8 cellular contexts compared by ENCODE assay signal in the genomic region with DNA sequence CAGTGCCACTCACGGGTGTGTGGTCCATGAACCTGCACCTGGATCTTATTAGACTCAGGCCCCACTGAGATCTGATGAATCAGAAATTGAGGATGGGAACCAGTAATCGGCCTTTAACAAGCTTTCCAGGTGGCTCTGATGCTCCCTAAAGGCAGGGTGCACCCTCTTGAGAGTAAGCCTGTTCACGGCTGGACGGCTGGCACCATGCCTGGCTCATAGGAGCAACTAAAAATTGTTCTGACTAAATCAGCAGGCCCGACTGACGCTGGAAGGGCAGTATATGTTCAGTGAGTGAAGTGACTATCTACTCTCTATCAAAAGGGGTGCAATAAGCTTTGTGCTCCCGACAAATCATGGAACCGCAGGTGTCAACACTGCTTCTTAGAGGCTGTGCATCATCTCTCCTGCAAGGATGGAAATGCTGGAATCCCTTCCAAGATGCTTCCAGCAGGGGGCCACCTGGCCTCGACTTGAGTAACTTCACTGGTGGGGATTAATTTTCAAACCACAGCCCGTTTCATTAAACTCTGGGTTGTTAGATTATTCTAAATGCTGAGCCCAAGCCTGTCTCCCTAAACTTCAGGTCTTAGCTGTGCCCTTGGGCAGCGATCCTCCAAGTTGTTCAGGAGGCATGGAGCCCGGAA. TPM values are rescaled to one million over a fixed set of nuclear protein-coding genes. Genes with fewer than 3 reads are reported as not detected.
DNase-seq lines count a peak whose midpoint lies in the region; ATAC-seq and TF ChIP-seq lines count a peak whose summit lies in the region.

No MANE protein-coding gene starts in this region.

- DNase-seq in AG04450 (ENCODE audit: low read depth, low spot score) (no peak), HEK293T (ENCODE audit: extremely low spot score) (peak; percentile 9), kidney epithelial cell (ENCODE audit: low read depth) (no peak), SHP77 treated with DMSO at 0.1 percent for 48 hours (lab: John Stamatoyannopoulos, UW) (no peak), NCI-H2196 treated with DMSO at 0.1 percent for 48 hours (lab: John Stamatoyannopoulos, UW; ENCODE audit: unreplicated experiment) (no peak)

- no peak overlapping the region for H3K4me3 ChIP-seq in AG04450 (ENCODE audit: low read depth, low read length)
- no peak overlapping the region for H3K4me3 ChIP-seq in WI38 (ENCODE audit: low read depth, low read length)
- no peak overlapping the region for H3K4me3 ChIP-seq in kidney epithelial cell (ENCODE audit: low read depth, low read length)

- CTCF ChIA-PET in AG04450 (lab: Charles Lee) = interaction anchor here (0.6 to 2.4 kb wide), 9 partner anchors 8 to 1311 kb away, joined by 4 to 11 read pairs (median 5); no protein-coding TSS in a partner anchor
- CTCF ChIA-PET in HEK293T (lab: Yijun Ruan, JAX) = interaction anchor here (0.7 to 1.3 kb wide), 2 partner anchors 10 to 130 kb away, joined by 3 to 4 read pairs; no protein-coding TSS in a partner anchor

- TF ChIP-seq CTCF in AG04450 (IDR thresholded peaks at IDR 0.05; ENCODE audit: low read depth, low read length) (peak; percentile 63), WI38 (IDR thresholded peaks at IDR 0.05; ENCODE audit: low read depth, low read length) (peak; percentile 48), kidney epithelial cell (IDR thresholded peaks at IDR 0.05; ENCODE audit: insufficient read depth, low read length, poor library complexity, severe bottlenecking) (peak; percentile 73)

- ATAC-seq in HG03039 (IDR thresholded peaks at IDR 0.05; ENCODE audit: unreplicated experiment) (no peak), GM19328 (IDR thresholded peaks at IDR 0.05; ENCODE audit: unreplicated experiment) (no peak)

- POLR2A ChIA-PET in AG04450 (lab: Yijun Ruan, JAX) (no interaction called here), HEK293T (lab: Yijun Ruan, JAX) (no interaction called here)

- H3K36me3 ChIP-seq in kidney epithelial cell (ENCODE audit: control insufficient read depth, insufficient read depth, low read length) = peaks cover 1% of the 10 kb centered on the region

- no peaks in the 10 kb centered on the region for H3K9me3 ChIP-seq in AG04450 (ENCODE audit: control insufficient read depth, insufficient read depth, low read length)

- H3K27ac ChIP-seq in AG04450 (ENCODE audit: low read depth, low read length) = no peak overlapping the region

- H3K27me3 ChIP-seq in AG04450 (ENCODE audit: control insufficient read depth, insufficient read depth, low read length) (no peaks in the 10 kb centered on the region), kidney epithelial cell (ENCODE audit: control insufficient read depth, insufficient read depth, low read length) (no peaks in the 10 kb centered on the region)

TF ChIP-seq in HEK293T, 16 proteins besides CTCF, POLR2A, EP300 and RAD21:
- TF ChIP-seq, protein P1, sequence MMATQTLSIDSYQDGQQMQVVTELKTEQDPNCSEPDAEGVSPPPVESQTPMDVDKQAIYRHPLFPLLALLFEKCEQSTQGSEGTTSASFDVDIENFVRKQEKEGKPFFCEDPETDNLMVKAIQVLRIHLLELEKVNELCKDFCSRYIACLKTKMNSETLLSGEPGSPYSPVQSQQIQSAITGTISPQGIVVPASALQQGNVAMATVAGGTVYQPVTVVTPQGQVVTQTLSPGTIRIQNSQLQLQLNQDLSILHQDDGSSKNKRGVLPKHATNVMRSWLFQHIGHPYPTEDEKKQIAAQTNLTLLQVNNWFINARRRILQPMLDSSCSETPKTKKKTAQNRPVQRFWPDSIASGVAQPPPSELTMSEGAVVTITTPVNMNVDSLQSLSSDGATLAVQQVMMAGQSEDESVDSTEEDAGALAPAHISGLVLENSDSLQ (IDR thresholded peaks at IDR 0.05) = no peak
- no peak for TF ChIP-seq NFRKB (IDR thresholded peaks at IDR 0.05)
- TF ChIP-seq SP1 (IDR thresholded peaks at IDR 0.05) = no peak
- no peak for TF ChIP-seq FOXK2 (IDR thresholded peaks at IDR 0.05)
- TF ChIP-seq ARNT (IDR thresholded peaks at IDR 0.05) = no peak
- TF ChIP-seq CTBP1 (IDR thresholded peaks at IDR 0.05; ENCODE audit: borderline replicate concordance) = no peak

RNA-seq across cellular contexts. Expression of a gene that starts 28.4 kb away (rescaled TPM):
- polyA plus RNA-seq in AG04450 (2011; rRNA removed) = 20.8 and 22.2 TPM in 2 replicates
- 19.3 and 20.3 TPM in 2 replicates for polyA minus RNA-seq in AG04450 (2011; rRNA and poly(A)+ RNA removed)
- total RNA-seq in kidney epithelial cell = 26.4 and 27.1 TPM in 2 replicates

RNA-seq across cellular contexts. Expression of a gene that starts 57.6 kb away (rescaled TPM):
- polyA plus RNA-seq in AG04450 (2011; rRNA removed) = 6.2 and 7.6 TPM in 2 replicates
- polyA minus RNA-seq in AG04450 (2011; rRNA and poly(A)+ RNA removed) = 1.5 and 2.5 TPM in 2 replicates
- total RNA-seq in kidney epithelial cell = 5.5 and 27.4 TPM in 2 replicates
